Comparison of ENCODE assay signal across 8 cellular contexts in genomic region chr16:4517812-4518211, GRCh38. TPM values are rescaled to one million over a fixed set of nuclear protein-coding genes. Genes with fewer than 3 reads are reported as not detected.
DNase-seq lines count a peak whose midpoint lies in the region; ATAC-seq and TF ChIP-seq lines count a peak whose summit lies in the region.

No MANE protein-coding gene starts in this region.

- H3K27me3 ChIP-seq in uterus: no peaks in the 10 kb centered on the region

- H3K36me3 ChIP-seq in uterus: no peaks in the 10 kb centered on the region

- peak; percentile 24 for DNase-seq in DMS114 treated with DMSO at 0.1 percent for 48 hours (lab: John Stamatoyannopoulos, UW; ENCODE audit: unreplicated experiment)
- DNase-seq in KG1 (lab: John Stamatoyannopoulos, UW): peak; percentile 18
- peak; percentile 61 for DNase-seq in UCSD-AML1 (lab: John Stamatoyannopoulos, UW; ENCODE audit: unreplicated experiment)
- DNase-seq in iPS-NIHi11 (ENCODE audit: low spot score): peak; percentile 74
- DNase-seq in uterus: no peak
- no peak for DNase-seq in effector CD8-positive, alpha-beta T cell (lab: John Stamatoyannopoulos, UW)

- intact Hi-C loops in uterus (cut with DNase I; ENCODE audit: low total_unique reads): no loop called here

- H3K9me3 ChIP-seq in uterus: no peaks in the 10 kb centered on the region

- H3K27ac ChIP-seq in uterus: no peak overlapping the region

- TF ChIP-seq CTCF in uterus (IDR thresholded peaks at IDR 0.05): peak in 3 of 4 experiments; percentile 29 to 49 (median 49)

- ATAC-seq in HG03108 (IDR thresholded peaks at IDR 0.05; ENCODE audit: unreplicated experiment): no peak
- ATAC-seq in HG03469 (IDR thresholded peaks at IDR 0.05; ENCODE audit: unreplicated experiment): no peak

- H3K4me3 ChIP-seq in uterus: no peak overlapping the region

- H3K4me1 ChIP-seq in uterus: peaks cover 0 to 6% of the 10 kb centered on the region in 2 donors

- no peak for TF ChIP-seq POLR2A in uterus (IDR thresholded peaks at IDR 0.05)

RNA-seq across cellular contexts. Expression of gene CDIP1, which starts 20.8 kb away (rescaled TPM):
- total RNA-seq in uterus: 10 to 100 TPM in 2 of 4 donors, 1 to 10 TPM in 2; 5.0 to 40.6 (median 11.1) TPM

RNA-seq across cellular contexts. Expression of gene C16orf96, which starts 38.3 kb away (rescaled TPM):
- under 1 TPM in 3 of 4 donors, not detected in 1; 0.26 to 0.35 (median 0.30) TPM for total RNA-seq in uterus

RNA-seq across cellular contexts. Expression of gene HMOX2, which starts 41.6 kb away (rescaled TPM):
- 10 to 100 TPM; 13.2 to 43.1 (median 34.1) TPM for total RNA-seq in uterus

RNA-seq across cellular contexts. Expression of gene NMRAL1, which starts 43.4 kb away (rescaled TPM):
- 100 to 1,000 TPM in 1 of 4 donors, 10 to 100 TPM in 3; 37.0 to 320 (median 59.3) TPM for total RNA-seq in uterus

Comparison
In these comparisons a context has a peak if more than half of its experiments do, and no peak if none do; other contexts are left out.
1. DNase-seq: peak in DMS114 treated with DMSO at 0.1 percent for 48 hours (single experiment), KG1 (single experiment), UCSD-AML1 (single experiment) and iPS-NIHi11 (single experiment); none in uterus (0 of 2) and effector CD8-positive, alpha-beta T cell (single experiment).